8 cellular contexts compared by ENCODE assay signal in the genomic region with DNA sequence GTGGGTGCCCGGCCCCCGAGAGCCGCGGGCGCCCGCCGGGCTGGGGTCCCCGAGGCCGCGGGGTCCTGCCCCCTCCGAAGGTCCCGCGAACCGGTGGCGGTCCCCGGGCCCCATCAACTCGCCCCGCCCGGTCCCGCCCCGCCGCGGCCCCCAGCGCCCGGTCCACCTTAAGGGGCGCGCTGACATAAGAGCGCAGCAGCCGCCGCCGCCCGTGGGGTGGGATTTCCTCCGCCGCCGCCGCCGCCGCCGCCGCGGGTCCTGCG. TPM values are rescaled to one million over a fixed set of nuclear protein-coding genes. Genes with fewer than 3 reads are reported as not detected.
DNase-seq lines count a peak whose midpoint lies in the region; ATAC-seq, FAIRE-seq and TF ChIP-seq lines count a peak whose summit lies in the region.

A gene with protein sequence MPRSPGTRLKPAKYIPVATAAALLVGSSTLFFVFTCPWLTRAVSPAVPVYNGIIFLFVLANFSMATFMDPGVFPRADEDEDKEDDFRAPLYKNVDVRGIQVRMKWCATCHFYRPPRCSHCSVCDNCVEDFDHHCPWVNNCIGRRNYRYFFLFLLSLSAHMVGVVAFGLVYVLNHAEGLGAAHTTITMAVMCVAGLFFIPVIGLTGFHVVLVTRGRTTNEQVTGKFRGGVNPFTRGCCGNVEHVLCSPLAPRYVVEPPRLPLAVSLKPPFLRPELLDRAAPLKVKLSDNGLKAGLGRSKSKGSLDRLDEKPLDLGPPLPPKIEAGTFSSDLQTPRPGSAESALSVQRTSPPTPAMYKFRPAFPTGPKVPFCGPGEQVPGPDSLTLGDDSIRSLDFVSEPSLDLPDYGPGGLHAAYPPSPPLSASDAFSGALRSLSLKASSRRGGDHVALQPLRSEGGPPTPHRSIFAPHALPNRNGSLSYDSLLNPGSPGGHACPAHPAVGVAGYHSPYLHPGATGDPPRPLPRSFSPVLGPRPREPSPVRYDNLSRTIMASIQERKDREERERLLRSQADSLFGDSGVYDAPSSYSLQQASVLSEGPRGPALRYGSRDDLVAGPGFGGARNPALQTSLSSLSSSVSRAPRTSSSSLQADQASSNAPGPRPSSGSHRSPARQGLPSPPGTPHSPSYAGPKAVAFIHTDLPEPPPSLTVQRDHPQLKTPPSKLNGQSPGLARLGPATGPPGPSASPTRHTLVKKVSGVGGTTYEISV (plus strand): TSS at position 212 of the 263 bp plus-strand sequence. CDS start 144 bp downstream, outside the sequence.

- in situ Hi-C loops in K562 (cut with MboI), result no loop called here

- TF ChIP-seq EP300 in K562 (IDR thresholded peaks at IDR 0.05; ENCODE audit: low read length), result no peak

- no peak for TF ChIP-seq POLR2A in K562 (conservative IDR thresholded peaks at IDR 0.05)

- peak within 1 kb of the TSS; percentile 81 for H3K4me2 ChIP-seq in K562 (ENCODE audit: insufficient read depth, low read length)

- intact Hi-C loops in K562 (cut with micrococcal nuclease), result no loop called here

- BruUV-seq in K562 (replicated peaks; lab: Mats Ljungman, UMichigan), result no TSS peak

- CTCF ChIA-PET in BJ (lab: Yijun Ruan, JAX), result no interaction called here
- CTCF ChIA-PET in RWPE1 (lab: Yijun Ruan, JAX), result no interaction called here
- CTCF ChIA-PET in K562 (lab: Yijun Ruan, JAX; ENCODE audit: low intra/inter-chr PET ratio), result interaction anchor here (5.8 kb wide), 1 partner anchor 161 kb away, joined by 80 read pairs; no protein-coding TSS in a partner anchor

- WGBS in K562 (ENCODE audit: insufficient coverage, low coverage, missing lambda C conversion rate), result under 1% methylated on average over 29 of the region's 42 CpGs

- peak within 1 kb of the TSS; percentile 85 for H2AFZ ChIP-seq in K562 (ENCODE audit: low read depth, low read length)

- H3K4me3 ChIP-seq in BJ (ENCODE audit: low read depth, low read length) (peak within 1 kb of the TSS; percentile 91), K562 (peak within 1 kb of the TSS; percentile 62), iPS-20b (ENCODE audit: low read length) (peak within 1 kb of the TSS; percentile 67)

- no peak for TF ChIP-seq RAD21 in K562 (CRISPR knock-in tag; conservative IDR thresholded peaks at IDR 0.05 in 1 of 2, IDR thresholded peaks at IDR 0.05 in 1 of 2)

- peaks cover 11 to 84% of the 10 kb centered on the region in 2 experiments for H3K4me1 ChIP-seq in K562 (replicated peaks in 1 of 2; ENCODE audit: control insufficient read depth in 2 of 2, insufficient read depth in 2 of 2, low read length in 2 of 2)
- H3K4me1 ChIP-seq in iPS-20b (ENCODE audit: insufficient read depth, low read length), result no peaks in the 10 kb centered on the region

- POLR2A ChIA-PET in BJ (lab: Charles Lee), result no interaction called here
- POLR2A ChIA-PET in RWPE1 (lab: Yijun Ruan, JAX; ENCODE audit: low non-redundant PET), result no interaction called here
- POLR2A ChIA-PET in K562 (lab: Yijun Ruan, JAX), result interaction anchor here (0.6 to 7.0 kb wide), 2 partner anchors 13 to 118 kb away, joined by 4 to 212 read pairs; a partner anchor contains a TSS

- H3K27ac ChIP-seq in RWPE1 (peak within 1 kb of the TSS; percentile 86), K562 (ENCODE audit: extremely low read depth, low read depth, low read length) (peak within 1 kb of the TSS; percentile 20; the same call in 2 of the 3 replicates), iPS-20b (ENCODE audit: low read length) (no peak within 1 kb of the TSS)

- H3K79me2 ChIP-seq in K562 (ENCODE audit: control insufficient read depth, insufficient read depth, low read length), result peaks cover 21% of the 10 kb centered on the region

- H3K9me3 ChIP-seq in K562 (replicated peaks; ENCODE audit: control insufficient read depth, insufficient read depth, low read depth, low read length) (no peaks in the 10 kb centered on the region), iPS-20b (ENCODE audit: insufficient read depth, low read depth, low read length) (no peaks in the 10 kb centered on the region)

- peaks cover 71% of the 10 kb centered on the region for H4K20me1 ChIP-seq in K562 (replicated peaks; ENCODE audit: control insufficient read depth, insufficient read depth, low read length)

- ATAC-seq in GM21717 (IDR thresholded peaks at IDR 0.05; ENCODE audit: unreplicated experiment) (peak; percentile 31), K562 (peak; percentile 11)

- peaks cover 5% of the 10 kb centered on the region for H3K9me1 ChIP-seq in K562 (ENCODE audit: control insufficient read depth, insufficient read depth, low read length)

- peaks cover 6% of the 10 kb centered on the region for H3K36me3 ChIP-seq in BJ (ENCODE audit: control insufficient read depth, insufficient read depth, low read length)
- peaks cover 18% of the 10 kb centered on the region; the same call in 2 of the 3 replicates for H3K36me3 ChIP-seq in K562 (ENCODE audit: control insufficient read depth, insufficient read depth, low read length)
- peaks cover 20% of the 10 kb centered on the region for H3K36me3 ChIP-seq in iPS-20b (ENCODE audit: insufficient read depth, low read depth, low read length)

- H3K9ac ChIP-seq in K562 (ENCODE audit: insufficient read depth in 1 of 2, low read depth in 2 of 2, low read length in 2 of 2), result peak within 1 kb of the TSS; percentile 68 to 93
- H3K9ac ChIP-seq in iPS-20b (ENCODE audit: low read depth, low read length), result peak within 1 kb of the TSS; percentile 58; the same call in 1 of the 2 replicates

- DNase-seq in BJ (ENCODE audit: low read depth), result no peak
- no peak for DNase-seq in RWPE1 (ENCODE audit: low spot score)
- peak; percentile 74 to 97 (median 92) for DNase-seq in K562 (ENCODE audit: extremely low read depth in 1 of 4, low spot score in 3 of 4)
- DNase-seq in stimulated activated CD4-positive, alpha-beta T cell treated with anti-CD3 and anti-CD28 coated beads, Interleukin-1b, Interleukin-23, amount 100 ng/mL, for 4 hours (ENCODE audit: low read depth in 2 of 2), result peak; percentile 27 to 62
- no peak for DNase-seq in NCI-H2029 (lab: John Stamatoyannopoulos, UW)
- no peak for DNase-seq in NCI-H446 treated with DMSO at 0.1 percent for 48 hours (lab: John Stamatoyannopoulos, UW)

- TF ChIP-seq CTCF in BJ (IDR thresholded peaks at IDR 0.05; ENCODE audit: insufficient read depth, low read depth, low read length) (no peak), RWPE1 (conservative IDR thresholded peaks at IDR 0.05; ENCODE audit: low read depth) (no peak), K562 (IDR thresholded peaks at IDR 0.05 in 2 of 3, conservative IDR thresholded peaks at IDR 0.05 in 1 of 3; ENCODE audit: insufficient read depth in 2 of 3, low read depth in 1 of 3, low read length in 3 of 3) (no peak)

- H3K27me3 ChIP-seq in BJ (ENCODE audit: control insufficient read depth, insufficient read depth, low read length) (no peaks in the 10 kb centered on the region), K562 (ENCODE audit: control insufficient read depth in 2 of 2, insufficient read depth in 2 of 2, low read length in 2 of 2) (no peaks in the 10 kb centered on the region), iPS-20b (ENCODE audit: insufficient read depth, low read length) (no peaks in the 10 kb centered on the region; the same call in 1 of the 2 replicates)

- no peak for FAIRE-seq in K562 (lab: Jason Lieb, UNC)

TF ChIP-seq in K562, 482 proteins besides CTCF, POLR2A, EP300 and RAD21 (continues in another document):
- TF ChIP-seq ZNF311 (CRISPR knock-in tag; IDR thresholded peaks at IDR 0.05) (no peak), ZBTB7A (IDR thresholded peaks at IDR 0.05; ENCODE audit: borderline replicate concordance, control insufficient read depth, low read depth, low read length) (peak; percentile 26; the same call in 1 of the 2 replicates), CBFB (CRISPR knock-in tag; IDR thresholded peaks at IDR 0.05) (no peak), SAP30 (IDR thresholded peaks at IDR 0.05; ENCODE audit: borderline replicate concordance, insufficient read depth, low read depth, low read length, poor library complexity, severe bottlenecking) (peak; percentile 7), CHD1 (IDR thresholded peaks at IDR 0.05; ENCODE audit: low read length) (peak; percentile 59)
- TF ChIP-seq, protein P1, sequence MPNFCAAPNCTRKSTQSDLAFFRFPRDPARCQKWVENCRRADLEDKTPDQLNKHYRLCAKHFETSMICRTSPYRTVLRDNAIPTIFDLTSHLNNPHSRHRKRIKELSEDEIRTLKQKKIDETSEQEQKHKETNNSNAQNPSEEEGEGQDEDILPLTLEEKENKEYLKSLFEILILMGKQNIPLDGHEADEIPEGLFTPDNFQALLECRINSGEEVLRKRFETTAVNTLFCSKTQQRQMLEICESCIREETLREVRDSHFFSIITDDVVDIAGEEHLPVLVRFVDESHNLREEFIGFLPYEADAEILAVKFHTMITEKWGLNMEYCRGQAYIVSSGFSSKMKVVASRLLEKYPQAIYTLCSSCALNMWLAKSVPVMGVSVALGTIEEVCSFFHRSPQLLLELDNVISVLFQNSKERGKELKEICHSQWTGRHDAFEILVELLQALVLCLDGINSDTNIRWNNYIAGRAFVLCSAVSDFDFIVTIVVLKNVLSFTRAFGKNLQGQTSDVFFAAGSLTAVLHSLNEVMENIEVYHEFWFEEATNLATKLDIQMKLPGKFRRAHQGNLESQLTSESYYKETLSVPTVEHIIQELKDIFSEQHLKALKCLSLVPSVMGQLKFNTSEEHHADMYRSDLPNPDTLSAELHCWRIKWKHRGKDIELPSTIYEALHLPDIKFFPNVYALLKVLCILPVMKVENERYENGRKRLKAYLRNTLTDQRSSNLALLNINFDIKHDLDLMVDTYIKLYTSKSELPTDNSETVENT (CRISPR knock-in tag; IDR thresholded peaks at IDR 0.05), result 0 out of 2 replicates have a peak, but pooled peaks have one; percentile 7

RNA-seq across cellular contexts. Expression of the gene that starts here (rescaled TPM):
- 15.1 and 32.2 TPM in 2 replicates for polyA plus RNA-seq in BJ (2011; rRNA removed)
- polyA minus RNA-seq in BJ (2011; rRNA and poly(A)+ RNA removed), result 13.5 and 17.6 TPM in 2 replicates
- total RNA-seq in K562 (2011; cell fraction: chromatin; rRNA removed; ENCODE audit: low replicate concordance), result 77.3 and 229 TPM in 2 replicates
- 110 and 113 TPM in 2 replicates for total RNA-seq in K562 (2011; cell fraction: nucleolus; rRNA removed)
- total RNA-seq in K562 (2011; cell fraction: nucleoplasm; rRNA removed), result 89.5 and 103 TPM in 2 replicates
- 16.4 and 27.9 TPM in 2 replicates for total RNA-seq in K562 (2014; rRNA removed)
- 4.5 and 7.5 TPM in 2 replicates for total RNA-seq in K562 (2014; rRNA removed; fragmentation: Illumina TruSeq; extraction: Trizol)
- 9.8 and 11.3 TPM in 2 replicates for total RNA-seq in K562 (2015; rRNA removed; fragmentation: Illumina TruSeq; extraction: Trizol)
- 99.5 and 109 TPM in 2 replicates for total RNA-seq in K562 (2021)
- polyA plus RNA-seq in K562 (2011; rRNA removed), result 21.3 and 39.4 TPM in 2 replicates
- polyA plus RNA-seq in K562 (2011; cell fraction: cytosol; rRNA removed), result 30.5 and 34.1 TPM in 2 replicates
- polyA plus RNA-seq in K562 (2011; cell fraction: nucleus; rRNA removed), result 388 and 500 TPM in 2 replicates
- polyA plus RNA-seq in K562 (2012), result 47.3 and 69.3 TPM in 2 replicates
- 34.6 and 58.2 TPM in 2 replicates for polyA plus RNA-seq in K562 (2014; fragmentation: Illumina TruSeq; extraction: Trizol)
- under 1 TPM; 0.04 to 0.15 TPM for polyA plus RNA-seq in K562 (2014; fragmentation: Nextera tagmentation; extraction: Ambion mirVana)
- 74.5 and 108 TPM in 2 replicates for polyA plus RNA-seq in K562 (2014; rRNA removed)
- polyA minus RNA-seq in K562 (2011; rRNA and poly(A)+ RNA removed), result 5.1 and 6.4 TPM in 2 replicates
- polyA minus RNA-seq in K562 (2011; cell fraction: cytosol; rRNA and poly(A)+ RNA removed), result 26.3 and 42.5 TPM in 2 replicates
- 38.9 and 55.3 TPM in 2 replicates for polyA minus RNA-seq in K562 (2011; cell fraction: nucleus; rRNA and poly(A)+ RNA removed)

Comparison
In these comparisons a context has a peak if more than half of its experiments do, and no peak if none do; other contexts are left out.
1. DNase-seq: peak in K562 (4 of 4) and stimulated activated CD4-positive, alpha-beta T cell treated with anti-CD3 and anti-CD28 coated beads, Interleukin-1b, Interleukin-23, amount 100 ng/mL, for 4 hours (2 of 2); none in BJ (single experiment), RWPE1 (single experiment), NCI-H2029 (single experiment) and NCI-H446 treated with DMSO at 0.1 percent for 48 hours (single experiment).
2. Peak in every context shown above with its lines, with median percentiles within 50 percentile points of each other: H3K4me3 ChIP-seq.